ENCODE assay signal across 1 cellular context in the genomic region with DNA sequence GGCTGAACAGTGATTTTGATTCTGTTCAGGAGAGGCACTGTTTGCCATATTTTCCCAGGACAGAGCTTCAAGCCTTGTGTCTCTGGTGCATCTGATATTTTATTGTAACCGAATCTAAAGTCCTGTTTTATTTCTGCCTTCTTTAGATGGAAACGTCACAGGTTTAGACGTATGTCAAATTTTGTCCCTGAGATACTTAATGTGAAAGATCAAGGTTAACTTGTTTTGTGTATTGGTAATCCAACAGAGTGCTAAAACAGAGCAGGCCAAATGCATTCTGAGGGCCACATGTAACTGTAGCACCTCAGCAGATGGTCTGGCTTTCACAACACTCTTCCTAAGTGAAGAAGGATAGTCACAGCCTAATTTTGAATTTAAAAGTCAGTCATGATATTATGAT.
TF ChIP-seq lines count a peak whose summit lies in the region.

Gene GNRHR, minus strand, starts transcription at position 101 of the 400 bp plus-strand sequence. Its CDS starts 53 bp downstream, at position 48.

TF ChIP-seq in WTC11, 78 proteins besides CTCF, POLR2A, EP300 and RAD21 (continued from another document):
- TF ChIP-seq ZNF532 (CRISPR knock-in tag; IDR thresholded peaks at IDR 0.05; ENCODE audit: borderline replicate concordance) (no peak), GTF2I (CRISPR knock-in tag; conservative IDR thresholded peaks at IDR 0.05) (no peak), FOXJ3 (CRISPR knock-in tag; IDR thresholded peaks at IDR 0.05; ENCODE audit: borderline replicate concordance) (no peak)
- TF ChIP-seq, protein P1, sequence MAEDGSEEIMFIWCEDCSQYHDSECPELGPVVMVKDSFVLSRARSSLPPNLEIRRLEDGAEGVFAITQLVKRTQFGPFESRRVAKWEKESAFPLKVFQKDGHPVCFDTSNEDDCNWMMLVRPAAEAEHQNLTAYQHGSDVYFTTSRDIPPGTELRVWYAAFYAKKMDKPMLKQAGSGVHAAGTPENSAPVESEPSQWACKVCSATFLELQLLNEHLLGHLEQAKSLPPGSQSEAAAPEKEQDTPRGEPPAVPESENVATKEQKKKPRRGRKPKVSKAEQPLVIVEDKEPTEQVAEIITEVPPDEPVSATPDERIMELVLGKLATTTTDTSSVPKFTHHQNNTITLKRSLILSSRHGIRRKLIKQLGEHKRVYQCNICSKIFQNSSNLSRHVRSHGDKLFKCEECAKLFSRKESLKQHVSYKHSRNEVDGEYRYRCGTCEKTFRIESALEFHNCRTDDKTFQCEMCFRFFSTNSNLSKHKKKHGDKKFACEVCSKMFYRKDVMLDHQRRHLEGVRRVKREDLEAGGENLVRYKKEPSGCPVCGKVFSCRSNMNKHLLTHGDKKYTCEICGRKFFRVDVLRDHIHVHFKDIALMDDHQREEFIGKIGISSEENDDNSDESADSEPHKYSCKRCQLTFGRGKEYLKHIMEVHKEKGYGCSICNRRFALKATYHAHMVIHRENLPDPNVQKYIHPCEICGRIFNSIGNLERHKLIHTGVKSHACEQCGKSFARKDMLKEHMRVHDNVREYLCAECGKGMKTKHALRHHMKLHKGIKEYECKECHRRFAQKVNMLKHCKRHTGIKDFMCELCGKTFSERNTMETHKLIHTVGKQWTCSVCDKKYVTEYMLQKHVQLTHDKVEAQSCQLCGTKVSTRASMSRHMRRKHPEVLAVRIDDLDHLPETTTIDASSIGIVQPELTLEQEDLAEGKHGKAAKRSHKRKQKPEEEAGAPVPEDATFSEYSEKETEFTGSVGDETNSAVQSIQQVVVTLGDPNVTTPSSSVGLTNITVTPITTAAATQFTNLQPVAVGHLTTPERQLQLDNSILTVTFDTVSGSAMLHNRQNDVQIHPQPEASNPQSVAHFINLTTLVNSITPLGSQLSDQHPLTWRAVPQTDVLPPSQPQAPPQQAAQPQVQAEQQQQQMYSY (CRISPR knock-in tag; IDR thresholded peaks at IDR 0.05), result no peak
- TF ChIP-seq, protein P2, sequence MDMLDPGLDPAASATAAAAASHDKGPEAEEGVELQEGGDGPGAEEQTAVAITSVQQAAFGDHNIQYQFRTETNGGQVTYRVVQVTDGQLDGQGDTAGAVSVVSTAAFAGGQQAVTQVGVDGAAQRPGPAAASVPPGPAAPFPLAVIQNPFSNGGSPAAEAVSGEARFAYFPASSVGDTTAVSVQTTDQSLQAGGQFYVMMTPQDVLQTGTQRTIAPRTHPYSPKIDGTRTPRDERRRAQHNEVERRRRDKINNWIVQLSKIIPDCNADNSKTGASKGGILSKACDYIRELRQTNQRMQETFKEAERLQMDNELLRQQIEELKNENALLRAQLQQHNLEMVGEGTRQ (CRISPR knock-in tag; IDR thresholded peaks at IDR 0.05), result no peak
